10 cellular contexts compared by ENCODE assay signal in genomic region chr1:25907473-25908058, GRCh38. TPM values are rescaled to one million over a fixed set of nuclear protein-coding genes. Genes with fewer than 3 reads are reported as not detected.
DNase-seq lines count a peak whose midpoint lies in the region; ATAC-seq and TF ChIP-seq lines count a peak whose summit lies in the region.
"Had no signal": no experiment of that assay in that cellular context is flagged by ENCODE, and none has a peak within 500 bp of the region (broad histone marks: within the 10 kb centered on the region; RNA-seq: fewer than 3 reads in every experiment).

No MANE protein-coding gene starts in this region.

- no peak for ATAC-seq in stimulated activated naive CD8-positive, alpha-beta T cell treated with anti-CD3 and anti-CD28 coated beads, Interleukin-15, amount 100 ng/mL, for 72 hours
- no peak for ATAC-seq in stimulated activated naive CD8-positive, alpha-beta T cell treated with anti-CD3 and anti-CD28 coated beads, Interleukin-15, Interleukin-2, amounts not matched to agents 100 U/mL and 50 U/mL, for 24 hours
- no peak for ATAC-seq in HG02678 (IDR thresholded peaks at IDR 0.05; ENCODE audit: unreplicated experiment)
- ATAC-seq in HG03175 (IDR thresholded peaks at IDR 0.05; ENCODE audit: unreplicated experiment): no peak

- peaks cover 27% of the 10 kb centered on the region for H3K4me1 Mint-ChIP-seq in stimulated activated naive CD8-positive, alpha-beta T cell treated with anti-CD3 and anti-CD28 coated beads, Interleukin-15, amount 100 ng/mL, for 72 hours

- no peak overlapping the region for H3K9ac ChIP-seq in SU-DHL-6 (ENCODE audit: low read length)

- H3K27me3 ChIP-seq in SU-DHL-6 (ENCODE audit: low read length) (no peaks in the 10 kb centered on the region), vagina (no peaks in the 10 kb centered on the region)

- H3K27me3 Mint-ChIP-seq in stimulated activated naive CD8-positive, alpha-beta T cell treated with anti-CD3 and anti-CD28 coated beads, Interleukin-15, amount 100 ng/mL, for 72 hours: peaks cover 12% of the 10 kb centered on the region

- H3K4me3 ChIP-seq in SU-DHL-6 (ENCODE audit: insufficient read depth, low read length, poor library complexity, severe bottlenecking) (no peak overlapping the region), vagina (peak overlapping the region in 1 of 2 donors; percentile 73)

- TF ChIP-seq CTCF in SU-DHL-6 (IDR thresholded peaks at IDR 0.05; ENCODE audit: insufficient read depth, low read length, poor library complexity, severe bottlenecking) (no peak), vagina (IDR thresholded peaks at IDR 0.05) (no peak)

- intact Hi-C loops in vagina (cut with DNase I): loop anchor here (5.0 kb wide), 1 partner anchor 90 kb away; the partner anchor contains the start of gene PAFAH2

- H3K4me1 ChIP-seq in vagina: peaks cover 23% of the 10 kb centered on the region

- no peaks in the 10 kb centered on the region for H3K9me3 Mint-ChIP-seq in stimulated activated naive CD8-positive, alpha-beta T cell treated with anti-CD3 and anti-CD28 coated beads, Interleukin-15, amount 100 ng/mL, for 72 hours

- peak overlapping the region; percentile 86 to 90 for H3K4me3 Mint-ChIP-seq in stimulated activated naive CD8-positive, alpha-beta T cell treated with anti-CD3 and anti-CD28 coated beads, Interleukin-15, amount 100 ng/mL, for 72 hours

- no peak overlapping the region for H3K27ac ChIP-seq in SU-DHL-6 (ENCODE audit: low read depth, low read length)
- H3K27ac ChIP-seq in vagina: peak overlapping the region; percentile 88

- no peak overlapping the region for H3K4me2 ChIP-seq in SU-DHL-6 (ENCODE audit: low read depth, low read length, poor library complexity, severe bottlenecking)

- no peak overlapping the region for H3K27ac Mint-ChIP-seq in stimulated activated naive CD8-positive, alpha-beta T cell treated with anti-CD3 and anti-CD28 coated beads, Interleukin-15, amount 100 ng/mL, for 72 hours

- peak overlapping the region; percentile 89 for H2AFZ ChIP-seq in SU-DHL-6 (ENCODE audit: low read depth, low read length, severe bottlenecking)

- no peaks in the 10 kb centered on the region for H3K9me3 ChIP-seq in SU-DHL-6 (ENCODE audit: insufficient read depth, low read length)
- H3K9me3 ChIP-seq in vagina: no peaks in the 10 kb centered on the region

- no peak for DNase-seq in stimulated activated naive CD8-positive, alpha-beta T cell treated with anti-CD3 and anti-CD28 coated beads, Interleukin-15, amount 100 ng/mL, for 72 hours
- no peak for DNase-seq in stimulated activated naive CD8-positive, alpha-beta T cell treated with anti-CD3 and anti-CD28 coated beads, Interleukin-15, Interleukin-2, amounts not matched to agents 100 U/mL and 50 U/mL, for 24 hours
- DNase-seq in medulla oblongata (ENCODE audit: extremely low spot score) (peak; percentile 20), vagina (ENCODE audit: extremely low spot score in 2 of 2) (no peak), foreskin melanocyte (no peak)
- DNase-seq: activated CD4-positive, alpha-beta T cell treated with anti-CD3 and anti-CD28 coated beads for 1 hour had no signal

- H3F3A ChIP-seq in SU-DHL-6 (ENCODE audit: insufficient read depth): peaks cover 16% of the 10 kb centered on the region; the same call in 1 of the 2 replicates

- H3K36me3 ChIP-seq in SU-DHL-6 (ENCODE audit: low read length) (peaks cover 22% of the 10 kb centered on the region), vagina (no peaks in the 10 kb centered on the region)

- H3K9me2 ChIP-seq in SU-DHL-6 (replicated peaks; ENCODE audit: insufficient read depth, low read length): no peaks in the 10 kb centered on the region

- H4K20me1 ChIP-seq in SU-DHL-6 (ENCODE audit: low read depth, low read length): peaks cover 14% of the 10 kb centered on the region; the same call in 1 of the 2 replicates

- TF ChIP-seq POLR2A in vagina (IDR thresholded peaks at IDR 0.05): no peak

- peaks cover 27% of the 10 kb centered on the region for H3K79me2 ChIP-seq in SU-DHL-6 (ENCODE audit: insufficient read depth, low read length)

RNA-seq across cellular contexts. Expression of gene STMN1, which starts 1.3 kb away (rescaled TPM):
- total RNA-seq in vagina: 91.8 TPM

RNA-seq across cellular contexts. Expression of gene PAQR7, which starts 32.1 kb away (rescaled TPM):
- 7.1 TPM for total RNA-seq in vagina

RNA-seq across cellular contexts. Expression of gene AUNIP, which starts 48.3 kb away (rescaled TPM):
- total RNA-seq in vagina: 1.5 TPM
- total RNA-seq: posterior vena cava had no signal
